ENCODE assay signal across 9 cellular contexts in the genomic region with DNA sequence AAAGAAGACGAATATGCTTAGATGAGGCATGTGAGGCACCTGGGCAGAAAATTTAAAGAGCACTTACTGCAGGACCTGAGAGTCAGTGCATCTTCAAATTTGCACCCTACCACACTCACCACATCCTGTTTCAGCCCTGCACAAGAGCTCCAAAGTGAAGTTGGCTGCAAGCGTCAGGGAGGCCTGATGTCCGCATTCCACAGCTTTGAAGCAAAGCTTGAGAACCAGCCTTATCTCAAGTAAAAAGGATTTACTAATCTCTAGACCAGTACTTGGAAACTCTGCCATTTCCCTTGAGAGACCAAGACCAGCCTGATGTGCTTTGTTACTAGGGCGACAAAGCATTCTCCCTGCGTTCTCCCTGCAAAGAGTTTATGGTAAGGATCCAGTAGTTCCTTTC. TPM values are rescaled to one million over a fixed set of nuclear protein-coding genes. Genes with fewer than 3 reads are reported as not detected.
DNase-seq lines count a peak whose midpoint lies in the region; ATAC-seq, FAIRE-seq and TF ChIP-seq lines count a peak whose summit lies in the region.
"Had no signal": no experiment of that assay in that cellular context is flagged by ENCODE, and none has a peak within 500 bp of the region (broad histone marks: within the 10 kb centered on the region; RNA-seq: fewer than 3 reads in every experiment).

No MANE protein-coding gene starts in this region.

- H3K79me2 ChIP-seq in OCI-LY3 (ENCODE audit: low read length): peaks cover 16% of the 10 kb centered on the region

- H3K36me3 ChIP-seq in OCI-LY3 (replicated peaks; ENCODE audit: low read depth, low read length): no peaks in the 10 kb centered on the region
- H3K36me3 ChIP-seq in effector memory CD4-positive, alpha-beta T cell (ENCODE audit: control insufficient read depth, insufficient read depth, low read length): no peaks in the 10 kb centered on the region
- H3K36me3 ChIP-seq in transverse colon: no peaks in the 10 kb centered on the region
- no peaks in the 10 kb centered on the region for H3K36me3 ChIP-seq in MG63

- peak; percentile 35 for ATAC-seq in HG02588 (IDR thresholded peaks at IDR 0.05; ENCODE audit: unreplicated experiment)
- ATAC-seq: HCT116 had no signal

- H3K9ac ChIP-seq in OCI-LY3 (ENCODE audit: low read length): no peak overlapping the region

- H3K27ac ChIP-seq in OCI-LY3 (ENCODE audit: low read length) (no peak overlapping the region), transverse colon (peak overlapping the region; percentile 1 to 48 (median 16))
- peak overlapping the region; percentile 70 for H3K27ac ChIP-seq in effector memory CD4-positive, alpha-beta T cell (ENCODE audit: insufficient read depth, low read length, poor library complexity, severe bottlenecking)

- 63 to 66% methylated on average over 1 to 5 of the region's 5 CpGs for WGBS in transverse colon (ENCODE audit: low coverage in 1 of 2), 2 donors

- intact Hi-C loops in transverse colon (cut with DNase I; ENCODE audit: low total_unique reads): no loop called here

- DNase-seq in GM12891 (ENCODE audit: insufficient read length, low spot score) (peak; percentile 23), transverse colon (peak; percentile 33), HK-2 (ENCODE audit: unreplicated experiment) (no peak), MG63 (no peak), DMS153 (lab: John Stamatoyannopoulos, UW) (no peak)
- peak; percentile 9 to 25 (median 15) for DNase-seq in effector memory CD4-positive, alpha-beta T cell

- H3K27me3 ChIP-seq in OCI-LY3 (ENCODE audit: low read depth, low read length) (no peaks in the 10 kb centered on the region), transverse colon (no peaks in the 10 kb centered on the region), MG63 (no peaks in the 10 kb centered on the region)
- no peaks in the 10 kb centered on the region for H3K27me3 ChIP-seq in effector memory CD4-positive, alpha-beta T cell (replicated peaks; ENCODE audit: control insufficient read depth, insufficient read depth, low read length, poor library complexity, severe bottlenecking)

- TF ChIP-seq EP300 in transverse colon (IDR thresholded peaks at IDR 0.05; ENCODE audit: low read depth): no peak

- peak overlapping the region; percentile 64; the same call in 1 of the 2 replicates for H2AFZ ChIP-seq in OCI-LY3 (ENCODE audit: low read depth, low read length)

- peak; percentile 86 for FAIRE-seq in GM12891 (lab: Jason Lieb, UNC)

- in situ Hi-C loops in transverse colon (cut with MboI; ENCODE audit: low pct_ligation_motif_present in 1 of 4, low pct_unique_long_range_greater_than_20kb in 1 of 4, low sequenced_read_pairs in 3 of 4): loop anchor here in 2 of 4 donors (25.0 kb wide), 2 partner anchors 129 to 404 kb away; partner anchors contain the start of genes MSTN (in 1 of the 2), ORMDL1 (in 1 of the 2) and PMS1 (in 1 of the 2)

- H3K4me3 ChIP-seq in OCI-LY3 (ENCODE audit: low read length) (no peak overlapping the region), transverse colon (no peak overlapping the region), MG63 (no peak overlapping the region)
- peak overlapping the region; percentile 18 for H3K4me3 ChIP-seq in effector memory CD4-positive, alpha-beta T cell (ENCODE audit: insufficient read depth, low read depth, low read length, poor library complexity, severe bottlenecking)

- H4K20me1 ChIP-seq in OCI-LY3 (ENCODE audit: insufficient read depth, low read length): no peaks in the 10 kb centered on the region

- peaks cover 23% of the 10 kb centered on the region for H3K4me1 ChIP-seq in OCI-LY3 (ENCODE audit: low read length)
- H3K4me1 ChIP-seq in effector memory CD4-positive, alpha-beta T cell (ENCODE audit: control insufficient read depth, insufficient read depth, low read length, poor library complexity, severe bottlenecking): peaks cover 36% of the 10 kb centered on the region
- H3K4me1 ChIP-seq in transverse colon: peaks cover 0 to 14% (median 10%) of the 10 kb centered on the region in 4 donors

- TF ChIP-seq POLR2A in GM12891 (IDR thresholded peaks at IDR 0.05; ENCODE audit: low read depth, low read length) (no peak), transverse colon (IDR thresholded peaks at IDR 0.05) (no peak)

- TF ChIP-seq CTCF in OCI-LY3 (IDR thresholded peaks at IDR 0.05; ENCODE audit: low read depth, low read length) (no peak), transverse colon (IDR thresholded peaks at IDR 0.05) (no peak)

- no peak overlapping the region for H3K4me2 ChIP-seq in OCI-LY3 (ENCODE audit: low read length)

- H3K9me3 ChIP-seq in OCI-LY3 (ENCODE audit: insufficient read depth, low read length) (no peaks in the 10 kb centered on the region), transverse colon (no peaks in the 10 kb centered on the region), MG63 (no peaks in the 10 kb centered on the region)
- no peaks in the 10 kb centered on the region for H3K9me3 ChIP-seq in effector memory CD4-positive, alpha-beta T cell (ENCODE audit: control insufficient read depth, low read length)

TF ChIP-seq in GM12891, 5 proteins besides CTCF, POLR2A, EP300 and RAD21:
- no peak for TF ChIP-seq POU2F2 (IDR thresholded peaks at IDR 0.05; ENCODE audit: low read depth, low read length)
- TF ChIP-seq POLR2AphosphoS5 (IDR thresholded peaks at IDR 0.05; ENCODE audit: low read depth, low read length): no peak
- peak; percentile 39; the same call in 1 of the 2 replicates for TF ChIP-seq SPI1 (IDR thresholded peaks at IDR 0.05; ENCODE audit: low read depth, low read length)
- TF ChIP-seq PAX5 (IDR thresholded peaks at IDR 0.05; ENCODE audit: insufficient read depth, low read length, severe bottlenecking): no peak

RNA-seq across cellular contexts. Expression of gene ASNSD1, which starts 3.4 kb away (rescaled TPM):
- 34.6 TPM for polyA plus RNA-seq in GM12891 (2012; ENCODE audit: low read depth, missing spikeins)
- total RNA-seq in transverse colon: 10 to 100 TPM; 11.3 to 35.2 (median 20.2) TPM
- total RNA-seq in MG63 (2014; rRNA removed; shearing (Covaris generic); ENCODE audit: low replicate concordance): 49.5 and 151 TPM in 2 replicates

RNA-seq across cellular contexts. Expression of gene ANKAR, which starts 16.6 kb away (rescaled TPM):
- 0.96 TPM for polyA plus RNA-seq in GM12891 (2012; ENCODE audit: low read depth, missing spikeins)
- 10 to 100 TPM in 3 of 4 donors, 1 to 10 TPM in 1; 6.0 to 25.7 (median 16.3) TPM for total RNA-seq in transverse colon
- total RNA-seq in MG63 (2014; rRNA removed; shearing (Covaris generic); ENCODE audit: low replicate concordance): 0.17 and 3.9 TPM in 2 replicates

Comparison
In these comparisons a context has a peak if more than half of its experiments do, and no peak if none do; other contexts are left out.
1. DNase-seq: peak in GM12891 (single experiment), effector memory CD4-positive, alpha-beta T cell (3 of 3) and transverse colon (single experiment); none in HK-2 (single experiment), MG63 (single experiment) and DMS153 (single experiment).